In the genomic region with DNA sequence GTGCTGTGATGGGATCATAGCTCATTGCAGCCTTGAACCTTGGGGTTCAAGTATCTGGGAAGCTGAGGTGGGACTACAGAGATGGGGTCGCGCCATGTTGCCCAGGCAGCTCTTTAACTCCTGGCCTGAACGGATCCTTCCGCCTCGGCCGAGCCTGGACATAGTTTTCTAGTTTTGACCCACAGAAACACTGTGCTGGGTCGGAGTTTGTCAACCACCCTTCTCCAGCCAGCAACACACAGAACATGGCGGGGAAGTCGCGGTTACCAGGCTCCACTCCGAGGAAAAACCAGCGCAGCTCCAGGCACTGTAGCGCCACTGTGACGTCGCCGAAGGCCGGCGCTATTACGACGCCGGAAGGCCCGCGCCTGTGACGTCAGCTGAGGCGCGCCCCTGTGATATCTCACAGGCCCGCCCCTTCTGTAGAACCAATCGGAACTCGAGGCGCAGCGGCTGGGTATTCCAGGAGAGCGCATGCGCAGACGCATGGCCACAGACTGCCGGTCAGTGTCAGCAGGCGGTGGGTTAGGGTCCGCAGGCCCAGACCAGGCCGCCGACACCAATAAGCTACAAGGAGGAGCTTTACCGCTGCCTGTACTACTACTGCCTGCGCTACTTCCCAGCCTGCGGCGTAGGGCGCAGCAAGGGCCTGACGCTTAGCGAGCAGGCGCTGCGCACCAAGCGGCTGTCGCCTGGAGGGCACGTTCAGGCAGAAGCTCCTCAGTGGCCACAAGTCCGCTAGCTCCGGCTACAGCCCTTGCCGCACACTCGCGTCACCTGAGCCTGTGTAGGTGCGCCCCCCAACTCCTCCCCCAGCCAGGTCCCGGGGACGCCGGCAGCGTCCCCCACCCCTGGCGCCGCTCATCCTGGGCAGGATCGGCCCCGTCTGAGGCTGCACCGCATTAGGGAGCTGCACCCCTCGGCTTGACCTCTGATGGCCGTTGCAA, we compare ENCODE assay signal across 8 cellular contexts.
DNase-seq lines count a peak whose midpoint lies in the region; ATAC-seq, FAIRE-seq and TF ChIP-seq lines count a peak whose summit lies in the region.

No MANE protein-coding gene starts in this region.

- FAIRE-seq in bronchial epithelial cell (lab: Jason Lieb, UNC) = no peak

- no peaks in the 10 kb centered on the region for H3K36me3 ChIP-seq in WERI-Rb-1
- no peaks in the 10 kb centered on the region for H3K36me3 ChIP-seq in bronchial epithelial cell (ENCODE audit: control insufficient read depth, insufficient read depth, low read length)

- H3K27ac ChIP-seq in WERI-Rb-1 = peak overlapping the region; percentile 68

- TF ChIP-seq CTCF in AG04449 (IDR thresholded peaks at IDR 0.05; ENCODE audit: insufficient read depth, low read length, missing control alignments) (peak; percentile 41), WERI-Rb-1 (IDR thresholded peaks at IDR 0.05; ENCODE audit: low read depth, low read length) (no peak), bronchial epithelial cell (IDR thresholded peaks at IDR 0.05; ENCODE audit: insufficient read depth, low read length, severe bottlenecking) (peak; percentile 28)

- CTCF ChIA-PET in AG04449 (lab: Yijun Ruan, JAX) = interaction anchor here (0.6 to 1.6 kb wide), 6 partner anchors 9 to 463 kb away, joined by 3 to 6 read pairs (median 3); no protein-coding TSS in a partner anchor

- H3K9me3 ChIP-seq in WERI-Rb-1 (ENCODE audit: severe bottlenecking) = no peaks in the 10 kb centered on the region

- POLR2A ChIA-PET in AG04449 (lab: Yijun Ruan, JAX) = interaction anchor here (0.7 to 1.6 kb wide), 7 partner anchors 13 to 379 kb away, joined by 3 to 5 read pairs (median 4); partner anchors contain the start of genes CRCP and TPST1

- DNase-seq in AG04449 (ENCODE audit: low read depth, low spot score) = peak; percentile 79
- peak; percentile 98 for DNase-seq in NCI-H2196 (lab: John Stamatoyannopoulos, UW; ENCODE audit: unreplicated experiment)
- peak; percentile 98 for DNase-seq in WERI-Rb-1
- peak; percentile 87 for DNase-seq in bronchial epithelial cell (ENCODE audit: low read depth)
- DNase-seq in iPS-NIHi7 (ENCODE audit: extremely low spot score) = peak; percentile 99
- peak; percentile 94 for DNase-seq in smooth muscle cell of the brain vasculature (ENCODE audit: low read depth, low spot score)

- H3K4me3 ChIP-seq in AG04449 (ENCODE audit: low read depth, low read length) (peak overlapping the region; percentile 80), WERI-Rb-1 (ENCODE audit: low read depth, low read length) (peak overlapping the region; percentile 75), bronchial epithelial cell (ENCODE audit: low read depth, low read length) (peak overlapping the region; percentile 89)

- H3K27me3 ChIP-seq in WERI-Rb-1 (ENCODE audit: insufficient read depth, low read depth, severe bottlenecking) = no peaks in the 10 kb centered on the region
- no peaks in the 10 kb centered on the region for H3K27me3 ChIP-seq in bronchial epithelial cell (ENCODE audit: control insufficient read depth, insufficient read depth, low read length)

- peak; percentile 99 for ATAC-seq in GM18868 (IDR thresholded peaks at IDR 0.05; ENCODE audit: unreplicated experiment)
- peak; percentile 96 for ATAC-seq in HG03108 (IDR thresholded peaks at IDR 0.05; ENCODE audit: unreplicated experiment)

Comparison
In these comparisons a context has a peak if more than half of its experiments do, and no peak if none do; other contexts are left out.
1. Peak in every context shown above with its lines: DNase-seq, ATAC-seq, H3K4me3 ChIP-seq and H3K27ac ChIP-seq.